In the genomic region with DNA sequence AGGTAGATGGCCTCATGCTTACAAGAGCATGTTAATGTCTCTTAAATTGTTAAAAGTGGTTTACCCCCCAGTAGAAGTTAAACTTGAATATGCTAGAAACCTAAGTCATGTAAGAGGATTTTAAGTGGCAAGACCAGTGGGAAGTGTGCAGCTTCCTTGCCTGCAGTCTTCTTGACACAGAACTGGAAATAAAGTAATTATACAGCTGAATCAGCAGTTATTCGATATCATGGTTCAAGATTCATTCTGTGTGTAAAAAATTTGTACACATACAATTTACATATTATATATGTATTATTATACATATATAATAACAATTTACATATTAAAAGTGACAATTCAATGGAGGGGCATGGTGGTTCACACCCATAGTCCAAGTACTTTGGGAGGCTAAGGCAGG, we compare ENCODE assay signal across 2 cellular contexts.
A peak's percentile ranks its signal among the peaks of the same experiment; 100 is the strongest.
TF ChIP-seq lines count a peak whose summit lies in the region.

No MANE protein-coding gene starts in this region.

TF ChIP-seq in HepG2, 621 proteins besides CTCF, POLR2A, EP300 and RAD21:
- TF ChIP-seq, protein P1, sequence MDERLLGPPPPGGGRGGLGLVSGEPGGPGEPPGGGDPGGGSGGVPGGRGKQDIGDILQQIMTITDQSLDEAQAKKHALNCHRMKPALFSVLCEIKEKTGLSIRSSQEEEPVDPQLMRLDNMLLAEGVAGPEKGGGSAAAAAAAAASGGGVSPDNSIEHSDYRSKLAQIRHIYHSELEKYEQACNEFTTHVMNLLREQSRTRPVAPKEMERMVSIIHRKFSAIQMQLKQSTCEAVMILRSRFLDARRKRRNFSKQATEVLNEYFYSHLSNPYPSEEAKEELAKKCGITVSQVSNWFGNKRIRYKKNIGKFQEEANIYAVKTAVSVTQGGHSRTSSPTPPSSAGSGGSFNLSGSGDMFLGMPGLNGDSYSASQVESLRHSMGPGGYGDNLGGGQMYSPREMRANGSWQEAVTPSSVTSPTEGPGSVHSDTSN (CRISPR knock-in tag; IDR thresholded peaks at IDR 0.05), result no peak
- TF ChIP-seq MAFF (IDR thresholded peaks at IDR 0.05; ENCODE audit: low read depth, low read length) (peak; percentile 89), XRCC5 (optimal IDR thresholded peaks at IDR 0.05; ENCODE audit: low read length) (no peak), NFIB (CRISPR knock-in tag; IDR thresholded peaks at IDR 0.05; ENCODE audit: borderline replicate concordance) (no peak), MAFK (conservative IDR thresholded peaks at IDR 0.05 in 1 of 2, IDR thresholded peaks at IDR 0.05 in 1 of 2; ENCODE audit: low read length in 2 of 2) (peak; percentile 83 to 94), ZNF20 (CRISPR knock-in tag; IDR thresholded peaks at IDR 0.05) (no peak), ZNF121 (CRISPR knock-in tag; IDR thresholded peaks at IDR 0.05) (no peak), RFX1 (IDR thresholded peaks at IDR 0.05) (no peak), ZBTB38 (CRISPR knock-in tag; IDR thresholded peaks at IDR 0.05) (no peak), ZSCAN25 (CRISPR knock-in tag; IDR thresholded peaks at IDR 0.05) (no peak), GTF2F1 (IDR thresholded peaks at IDR 0.05; ENCODE audit: low read length) (no peak), SALL1 (CRISPR knock-in tag; IDR thresholded peaks at IDR 0.05) (no peak)
- TF ChIP-seq, protein P2, sequence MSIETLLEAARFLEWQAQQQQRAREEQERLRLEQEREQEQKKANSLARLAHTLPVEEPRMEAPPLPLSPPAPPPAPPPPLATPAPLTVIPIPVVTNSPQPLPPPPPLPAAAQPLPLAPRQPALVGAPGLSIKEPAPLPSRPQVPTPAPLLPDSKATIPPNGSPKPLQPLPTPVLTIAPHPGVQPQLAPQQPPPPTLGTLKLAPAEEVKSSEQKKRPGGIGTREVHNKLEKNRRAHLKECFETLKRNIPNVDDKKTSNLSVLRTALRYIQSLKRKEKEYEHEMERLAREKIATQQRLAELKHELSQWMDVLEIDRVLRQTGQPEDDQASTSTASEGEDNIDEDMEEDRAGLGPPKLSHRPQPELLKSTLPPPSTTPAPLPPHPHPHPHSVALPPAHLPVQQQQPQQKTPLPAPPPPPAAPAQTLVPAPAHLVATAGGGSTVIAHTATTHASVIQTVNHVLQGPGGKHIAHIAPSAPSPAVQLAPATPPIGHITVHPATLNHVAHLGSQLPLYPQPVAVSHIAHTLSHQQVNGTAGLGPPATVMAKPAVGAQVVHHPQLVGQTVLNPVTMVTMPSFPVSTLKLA (IDR thresholded peaks at IDR 0.05), result no peak

TF ChIP-seq in K562, 482 proteins besides CTCF, POLR2A, EP300 and RAD21:
- TF ChIP-seq MAFG (tag; conservative IDR thresholded peaks at IDR 0.05) (0 out of 2 replicates have a peak, but pooled peaks have one; percentile 38), MAFK (IDR thresholded peaks at IDR 0.05; ENCODE audit: low read length) (peak; percentile 70), MAFF (IDR thresholded peaks at IDR 0.05; ENCODE audit: low read length) (peak; percentile 71), FUS (optimal IDR thresholded peaks at IDR 0.05; ENCODE audit: low read depth, low read length) (no peak), HMG20A (CRISPR knock-in tag; conservative IDR thresholded peaks at IDR 0.05) (no peak), C11orf30 (IDR thresholded peaks at IDR 0.05; ENCODE audit: low read depth) (peak; percentile 38; the same call in 1 of the 2 replicates), CHD1 (IDR thresholded peaks at IDR 0.05; ENCODE audit: low read length) (no peak), HNRNPH1 (optimal IDR thresholded peaks at IDR 0.05; ENCODE audit: low read depth, low read length) (no peak), POU5F1 (IDR thresholded peaks at IDR 0.05; ENCODE audit: borderline replicate concordance, low read depth, low read length, partially characterized antibody) (no peak), ZNF316 (IDR thresholded peaks at IDR 0.05) (peak; percentile 67)
- TF ChIP-seq, protein P3, sequence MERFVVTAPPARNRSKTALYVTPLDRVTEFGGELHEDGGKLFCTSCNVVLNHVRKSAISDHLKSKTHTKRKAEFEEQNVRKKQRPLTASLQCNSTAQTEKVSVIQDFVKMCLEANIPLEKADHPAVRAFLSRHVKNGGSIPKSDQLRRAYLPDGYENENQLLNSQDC (CRISPR knock-in tag; IDR thresholded peaks at IDR 0.05), result no peak
